In the genomic region with DNA sequence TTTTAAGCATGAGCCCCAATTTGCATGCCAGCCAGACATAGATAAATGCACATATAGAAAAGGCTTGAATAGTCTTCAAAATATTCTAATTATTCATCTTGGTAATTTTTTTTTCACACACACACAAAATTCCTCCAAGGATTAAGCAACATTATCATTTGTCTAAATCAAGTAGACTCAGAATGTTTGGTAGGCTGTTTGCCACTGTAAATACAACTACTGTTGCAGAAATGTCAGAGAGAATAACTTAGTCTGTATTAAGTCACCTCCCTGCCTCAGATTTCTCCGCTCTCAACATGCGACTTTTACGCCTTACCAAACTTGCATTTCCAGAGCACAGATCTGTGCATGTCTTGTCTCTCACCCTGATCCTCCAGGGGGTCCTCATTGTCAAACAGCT, we compare ENCODE assay signal across 23 cellular contexts.
"Had no signal": no experiment of that assay in that cellular context is flagged by ENCODE, and none has a peak within 500 bp of the region (broad histone marks: within the 10 kb centered on the region; RNA-seq: fewer than 3 reads in every experiment).

No MANE protein-coding gene starts in this region.

- DNase-seq: colonic mucosa; cortex of kidney; dermis blood vessel endothelial cell; dorsolateral prefrontal cortex; effector CD4-positive, alpha-beta T cell; effector CD8-positive, alpha-beta T cell; effector memory CD4-positive, alpha-beta T cell; effector memory CD8-positive, alpha-beta T cell; endodermal cell; erythroblast; esophagus squamous epithelium; foreskin fibroblast; foreskin keratinocyte; gastrocnemius medialis; glutamatergic neuron; head of caudate nucleus; heart left ventricle; heart right ventricle had no signal

- H3K36me3 ChIP-seq: colonic mucosa, esophagus muscularis mucosa, esophagus squamous epithelium, gastrocnemius medialis, gastroesophageal sphincter, heart left ventricle, heart right ventricle had no signal

- H3K9me3 ChIP-seq: colonic mucosa, esophagus muscularis mucosa, esophagus squamous epithelium, gastrocnemius medialis, gastroesophageal sphincter, heart left ventricle, heart right ventricle had no signal

- ATAC-seq: effector memory CD8-positive, alpha-beta T cell; esophagus mucosa; gastrocnemius medialis; gastroesophageal sphincter; heart left ventricle; heart right ventricle had no signal

- H3K27me3 ChIP-seq: colonic mucosa, esophagus muscularis mucosa, esophagus squamous epithelium, gastrocnemius medialis, gastroesophageal sphincter, heart left ventricle had no signal

- H3K4me1 ChIP-seq: colonic mucosa, esophagus muscularis mucosa, esophagus squamous epithelium, foreskin keratinocyte, gastrocnemius medialis, gastroesophageal sphincter, heart left ventricle, heart right ventricle had no signal

- H3K27ac ChIP-seq: colonic mucosa, coronary artery, dorsolateral prefrontal cortex, epithelial cell of prostate, esophagus muscularis mucosa, esophagus squamous epithelium, foreskin keratinocyte, gastrocnemius medialis, gastroesophageal sphincter, heart left ventricle, heart right ventricle had no signal

- H3K4me3 ChIP-seq: colonic mucosa, coronary artery, dorsolateral prefrontal cortex, esophagus muscularis mucosa, esophagus squamous epithelium, gastrocnemius medialis, gastroesophageal sphincter, heart left ventricle, heart right ventricle had no signal
